Comparison of ENCODE assay signal across 13 cellular contexts in genomic region chr6:20483902-20484497, GRCh38. TPM values are rescaled to one million over a fixed set of nuclear protein-coding genes. Genes with fewer than 3 reads are reported as not detected.
A peak's percentile ranks its signal among the peaks of the same experiment; 100 is the strongest.
DNase-seq lines count a peak whose midpoint lies in the region; ATAC-seq and TF ChIP-seq lines count a peak whose summit lies in the region.
"Had no signal": no experiment of that assay in that cellular context is flagged by ENCODE, and none has a peak within 500 bp of the region (broad histone marks: within the 10 kb centered on the region; RNA-seq: fewer than 3 reads in every experiment).

No MANE protein-coding gene starts in this region.

- peaks cover 20% of the 10 kb centered on the region for H4K20me1 ChIP-seq in GM23338 (replicated peaks; ENCODE audit: insufficient read depth)

- no peak overlapping the region for H3K4me2 ChIP-seq in GM23338

- H3K9me3 ChIP-seq in neutrophil: no peaks in the 10 kb centered on the region
- H3K9me3 ChIP-seq in aorta (ENCODE audit: control insufficient read depth, low read length): no peaks in the 10 kb centered on the region
- H3K9me3 ChIP-seq: psoas muscle, stomach had no signal

- H3K4me1 Mint-ChIP-seq in GM23338: peaks cover 19% of the 10 kb centered on the region
- no peaks in the 10 kb centered on the region for H3K4me1 Mint-ChIP-seq in central memory CD8-positive, alpha-beta T cell
- peaks cover 8% of the 10 kb centered on the region for H3K4me1 Mint-ChIP-seq in activated naive CD8-positive, alpha-beta T cell treated with anti-CD3 and anti-CD28 coated beads for 36 hours
- H3K4me1 Mint-ChIP-seq: IgD-negative memory B cell had no signal

- H3K36me3 ChIP-seq in GM23338 (ENCODE audit: insufficient read depth) (peaks cover 42% of the 10 kb centered on the region), neutrophil (peaks cover 44% of the 10 kb centered on the region), aorta (ENCODE audit: control insufficient read depth in 1 of 2, insufficient read depth in 2 of 2, low read length in 1 of 2) (peaks cover 1 to 8% of the 10 kb centered on the region in 2 donors)

- H3K27ac ChIP-seq in GM23338 (ENCODE audit: low read depth) (peak overlapping the region; percentile 34; the same call in 1 of the 2 replicates), neutrophil (peak overlapping the region; percentile 84), aorta (ENCODE audit: low read depth in 1 of 2, low read length in 2 of 2) (no peak overlapping the region)
- H3K27ac ChIP-seq: psoas muscle had no signal

- peaks cover 4% of the 10 kb centered on the region for H3K27me3 Mint-ChIP-seq in GM23338 (ENCODE audit: insufficient read depth, low read depth, poor library complexity)
- H3K27me3 Mint-ChIP-seq in central memory CD8-positive, alpha-beta T cell: no peaks in the 10 kb centered on the region
- no peaks in the 10 kb centered on the region for H3K27me3 Mint-ChIP-seq in activated naive CD8-positive, alpha-beta T cell treated with anti-CD3 and anti-CD28 coated beads for 36 hours
- H3K27me3 Mint-ChIP-seq: IgD-negative memory B cell had no signal

- peaks cover 98% of the 10 kb centered on the region for H3K36me3 Mint-ChIP-seq in GM23338 (ENCODE audit: low read depth)
- H3K36me3 Mint-ChIP-seq in central memory CD8-positive, alpha-beta T cell (ENCODE audit: insufficient read depth): peaks cover 52% of the 10 kb centered on the region
- H3K36me3 Mint-ChIP-seq in activated naive CD8-positive, alpha-beta T cell treated with anti-CD3 and anti-CD28 coated beads for 36 hours: peaks cover 39% of the 10 kb centered on the region

- H3K4me3 ChIP-seq in GM23338: no peak overlapping the region
- peak overlapping the region; percentile 56 for H3K4me3 ChIP-seq in neutrophil (ENCODE audit: low read depth in 1 of 2, low read length in 1 of 2)
- no peak overlapping the region for H3K4me3 ChIP-seq in aorta (ENCODE audit: low read length in 2 of 2)
- H3K4me3 ChIP-seq: psoas muscle, stomach had no signal

- peak; percentile 84 for ATAC-seq in GM23338
- ATAC-seq in central memory CD8-positive, alpha-beta T cell (replicated peaks; ENCODE audit: extremely low read depth, poor library complexity, severe bottlenecking): no peak
- no peak for ATAC-seq in aorta (ENCODE audit: low FRiP score)
- ATAC-seq: Panc1 had no signal

- H2AFZ ChIP-seq in GM23338: no peak overlapping the region

- TF ChIP-seq CTCF in GM23338 (conservative IDR thresholded peaks at IDR 0.05; ENCODE audit: low read depth in 2 of 2) (0 out of 4 replicates have a peak, but pooled peaks have one; percentile 5 to 16), neutrophil (IDR thresholded peaks at IDR 0.05) (no peak)

- H3K27me3 ChIP-seq in GM23338 (ENCODE audit: insufficient read depth) (no peaks in the 10 kb centered on the region), neutrophil (no peaks in the 10 kb centered on the region), aorta (ENCODE audit: control insufficient read depth in 1 of 2, insufficient read depth in 2 of 2, low read length in 1 of 2) (no peaks in the 10 kb centered on the region)
- H3K27me3 ChIP-seq: stomach had no signal

- H3K9me2 ChIP-seq in GM23338 (ENCODE audit: insufficient read depth): no peaks in the 10 kb centered on the region

- peak; percentile 27 for DNase-seq in GM23338 (ENCODE audit: low spot score)
- DNase-seq in NCI-H1417 (lab: John Stamatoyannopoulos, UW): peak in 2 of 3 experiments; percentile 45 to 79
- DNase-seq in central memory CD8-positive, alpha-beta T cell (ENCODE audit: low spot score in 2 of 2): no peak
- DNase-seq in activated naive CD8-positive, alpha-beta T cell treated with anti-CD3 and anti-CD28 coated beads for 36 hours: no peak
- no peak for DNase-seq in SHP77 treated with DMSO at 0.1 percent for 48 hours (lab: John Stamatoyannopoulos, UW)
- DNase-seq in aorta: no peak
- DNase-seq: activated CD8-positive, alpha-beta memory T cell treated with anti-CD3 and anti-CD28 coated beads, Interleukin-2, amount 50 U/mL, for 4 hours; GOT3; psoas muscle; stomach had no signal

- 94 to 95% methylated on average over 5 of the region's 5 CpGs for WGBS in aorta, 2 donors

- H3K4me1 ChIP-seq in GM23338 (ENCODE audit: insufficient read depth) (no peaks in the 10 kb centered on the region), neutrophil (ENCODE audit: control insufficient read depth in 1 of 2, insufficient read depth in 1 of 2, low read depth in 1 of 2, low read length in 1 of 2) (peaks cover 42 to 49% of the 10 kb centered on the region in 2 experiments), aorta (ENCODE audit: control insufficient read depth in 1 of 2, insufficient read depth in 2 of 2, low read length in 2 of 2) (no peaks in the 10 kb centered on the region)
- H3K4me1 ChIP-seq: psoas muscle had no signal

- peaks cover 41% of the 10 kb centered on the region; the same call in 1 of the 2 replicates for H3K79me2 ChIP-seq in GM23338 (replicated peaks; ENCODE audit: insufficient read depth)

- peak overlapping the region; percentile 21 for H3K27ac Mint-ChIP-seq in GM23338
- peak overlapping the region; percentile 7 for H3K27ac Mint-ChIP-seq in central memory CD8-positive, alpha-beta T cell (ENCODE audit: low read depth)
- H3K27ac Mint-ChIP-seq in activated naive CD8-positive, alpha-beta T cell treated with anti-CD3 and anti-CD28 coated beads for 36 hours: no peak overlapping the region
- H3K27ac Mint-ChIP-seq: IgD-negative memory B cell had no signal

- intact Hi-C loops in aorta (cut with DNase I): no loop called here

- H3K9me3 Mint-ChIP-seq in GM23338: no peaks in the 10 kb centered on the region
- no peaks in the 10 kb centered on the region for H3K9me3 Mint-ChIP-seq in central memory CD8-positive, alpha-beta T cell
- no peaks in the 10 kb centered on the region for H3K9me3 Mint-ChIP-seq in activated naive CD8-positive, alpha-beta T cell treated with anti-CD3 and anti-CD28 coated beads for 36 hours
- H3K9me3 Mint-ChIP-seq: IgD-negative memory B cell had no signal

- H3F3A ChIP-seq in GM23338 (replicated peaks; ENCODE audit: low read depth): peaks cover 3% of the 10 kb centered on the region; the same call in 1 of the 2 replicates

- H3K4me3 Mint-ChIP-seq in GM23338: no peak overlapping the region
- H3K4me3 Mint-ChIP-seq in central memory CD8-positive, alpha-beta T cell: no peak overlapping the region
- no peak overlapping the region for H3K4me3 Mint-ChIP-seq in activated naive CD8-positive, alpha-beta T cell treated with anti-CD3 and anti-CD28 coated beads for 36 hours
- H3K4me3 Mint-ChIP-seq: IgD-negative memory B cell had no signal

TF ChIP-seq in GM23338, 12 proteins besides CTCF, POLR2A, EP300 and RAD21 (continues in another document):
- TF ChIP-seq JUNB (IDR thresholded peaks at IDR 0.05; ENCODE audit: unreplicated experiment) (no peak), CREB1 (CRISPR knock-in tag; IDR thresholded peaks at IDR 0.05; ENCODE audit: low read depth) (no peak), ETS1 (IDR thresholded peaks at IDR 0.05) (no peak), EZH2 (IDR thresholded peaks at IDR 0.05; ENCODE audit: low read depth, unreplicated experiment) (no peak), ZNF331 (CRISPR knock-in tag; IDR thresholded peaks at IDR 0.05; ENCODE audit: low read depth) (no peak), ZNF114 (CRISPR knock-in tag; IDR thresholded peaks at IDR 0.05) (no peak), EZH2phosphoT487 (IDR thresholded peaks at IDR 0.05; ENCODE audit: unreplicated experiment) (no peak)

RNA-seq across cellular contexts. Expression of gene CDKAL1, which starts 50.3 kb away (rescaled TPM):
- total RNA-seq in GM23338 (2014; rRNA removed; shearing (Covaris generic)): 22.5 and 35.0 TPM in 2 replicates
- 15.9 and 17.8 TPM in 2 replicates for polyA plus RNA-seq in GM23338 (2016; fragmentation: Nextera tagmentation; extraction: Ambion mirVana)
- 10 to 100 TPM; 22.6 to 22.7 TPM for total RNA-seq in activated naive CD8-positive, alpha-beta T cell treated with anti-CD3 and anti-CD28 coated beads for 36 hours
- 10 to 100 TPM; 15.3 to 21.7 TPM for total RNA-seq in aorta
- polyA plus RNA-seq in aorta: 1 to 10 TPM; 3.0 to 3.4 TPM

Comparison
In these comparisons a context has a peak if more than half of its experiments do, and no peak if none do; other contexts are left out.
1. DNase-seq: peak in GM23338 (single experiment) and NCI-H1417 (2 of 3); none in central memory CD8-positive, alpha-beta T cell (0 of 2), activated naive CD8-positive, alpha-beta T cell treated with anti-CD3 and anti-CD28 coated beads for 36 hours (single experiment), SHP77 treated with DMSO at 0.1 percent for 48 hours (single experiment) and aorta (0 of 2).
2. H3K27ac ChIP-seq: peak in GM23338 (single experiment) and neutrophil (single experiment); none in aorta (0 of 2).
3. H3K4me3 ChIP-seq: peak in neutrophil (2 of 2); none in GM23338 (single experiment) and aorta (0 of 2).